ENCODE assay signal across 1 cellular context in the genomic region with DNA sequence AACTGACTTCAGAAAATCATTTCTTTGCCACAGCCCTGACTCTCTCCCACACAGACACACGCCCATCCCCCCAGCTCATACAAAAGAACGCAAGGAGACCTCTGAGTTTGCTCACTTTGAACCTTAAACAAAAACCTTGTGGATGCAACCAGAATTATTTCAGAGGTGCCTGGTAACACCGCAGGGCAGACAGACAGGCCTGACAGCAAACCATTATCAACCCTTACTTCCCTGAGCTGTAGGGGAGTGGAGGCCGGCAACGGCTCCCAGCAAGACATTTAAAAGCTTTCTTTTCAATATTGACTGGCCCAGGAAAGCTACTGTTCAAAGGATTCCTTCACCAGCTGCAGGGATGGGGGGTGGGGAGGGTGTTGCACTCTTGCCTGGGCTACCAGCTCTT.
TF ChIP-seq lines count a peak whose summit lies in the region.

No MANE protein-coding gene starts in this region.

TF ChIP-seq in SK-N-SH, 30 proteins besides CTCF, POLR2A, EP300 and RAD21:
- TF ChIP-seq, protein P1, sequence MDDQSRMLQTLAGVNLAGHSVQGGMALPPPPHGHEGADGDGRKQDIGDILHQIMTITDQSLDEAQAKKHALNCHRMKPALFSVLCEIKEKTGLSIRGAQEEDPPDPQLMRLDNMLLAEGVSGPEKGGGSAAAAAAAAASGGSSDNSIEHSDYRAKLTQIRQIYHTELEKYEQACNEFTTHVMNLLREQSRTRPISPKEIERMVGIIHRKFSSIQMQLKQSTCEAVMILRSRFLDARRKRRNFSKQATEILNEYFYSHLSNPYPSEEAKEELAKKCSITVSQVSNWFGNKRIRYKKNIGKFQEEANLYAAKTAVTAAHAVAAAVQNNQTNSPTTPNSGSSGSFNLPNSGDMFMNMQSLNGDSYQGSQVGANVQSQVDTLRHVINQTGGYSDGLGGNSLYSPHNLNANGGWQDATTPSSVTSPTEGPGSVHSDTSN (IDR thresholded peaks at IDR 0.05): no peak
- no peak for TF ChIP-seq JUND (IDR thresholded peaks at IDR 0.05)
- TF ChIP-seq MXI1 (IDR thresholded peaks at IDR 0.05; ENCODE audit: low read depth, low read length): no peak
- no peak for TF ChIP-seq CHD2 (IDR thresholded peaks at IDR 0.05; ENCODE audit: low read length, partially characterized antibody)
- TF ChIP-seq FOSL2 (IDR thresholded peaks at IDR 0.05; ENCODE audit: borderline replicate concordance, low read depth): no peak
- TF ChIP-seq YY1 (IDR thresholded peaks at IDR 0.05; ENCODE audit: low read depth): no peak
- TF ChIP-seq, protein P2, sequence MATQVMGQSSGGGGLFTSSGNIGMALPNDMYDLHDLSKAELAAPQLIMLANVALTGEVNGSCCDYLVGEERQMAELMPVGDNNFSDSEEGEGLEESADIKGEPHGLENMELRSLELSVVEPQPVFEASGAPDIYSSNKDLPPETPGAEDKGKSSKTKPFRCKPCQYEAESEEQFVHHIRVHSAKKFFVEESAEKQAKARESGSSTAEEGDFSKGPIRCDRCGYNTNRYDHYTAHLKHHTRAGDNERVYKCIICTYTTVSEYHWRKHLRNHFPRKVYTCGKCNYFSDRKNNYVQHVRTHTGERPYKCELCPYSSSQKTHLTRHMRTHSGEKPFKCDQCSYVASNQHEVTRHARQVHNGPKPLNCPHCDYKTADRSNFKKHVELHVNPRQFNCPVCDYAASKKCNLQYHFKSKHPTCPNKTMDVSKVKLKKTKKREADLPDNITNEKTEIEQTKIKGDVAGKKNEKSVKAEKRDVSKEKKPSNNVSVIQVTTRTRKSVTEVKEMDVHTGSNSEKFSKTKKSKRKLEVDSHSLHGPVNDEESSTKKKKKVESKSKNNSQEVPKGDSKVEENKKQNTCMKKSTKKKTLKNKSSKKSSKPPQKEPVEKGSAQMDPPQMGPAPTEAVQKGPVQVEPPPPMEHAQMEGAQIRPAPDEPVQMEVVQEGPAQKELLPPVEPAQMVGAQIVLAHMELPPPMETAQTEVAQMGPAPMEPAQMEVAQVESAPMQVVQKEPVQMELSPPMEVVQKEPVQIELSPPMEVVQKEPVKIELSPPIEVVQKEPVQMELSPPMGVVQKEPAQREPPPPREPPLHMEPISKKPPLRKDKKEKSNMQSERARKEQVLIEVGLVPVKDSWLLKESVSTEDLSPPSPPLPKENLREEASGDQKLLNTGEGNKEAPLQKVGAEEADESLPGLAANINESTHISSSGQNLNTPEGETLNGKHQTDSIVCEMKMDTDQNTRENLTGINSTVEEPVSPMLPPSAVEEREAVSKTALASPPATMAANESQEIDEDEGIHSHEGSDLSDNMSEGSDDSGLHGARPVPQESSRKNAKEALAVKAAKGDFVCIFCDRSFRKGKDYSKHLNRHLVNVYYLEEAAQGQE (IDR thresholded peaks at IDR 0.05; ENCODE audit: low read depth, low read length): no peak
- TF ChIP-seq, protein P3, sequence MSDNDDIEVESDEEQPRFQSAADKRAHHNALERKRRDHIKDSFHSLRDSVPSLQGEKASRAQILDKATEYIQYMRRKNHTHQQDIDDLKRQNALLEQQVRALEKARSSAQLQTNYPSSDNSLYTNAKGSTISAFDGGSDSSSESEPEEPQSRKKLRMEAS (IDR thresholded peaks at IDR 0.05; ENCODE audit: low read depth): no peak
- TF ChIP-seq SMC3 (IDR thresholded peaks at IDR 0.05; ENCODE audit: low read depth, low read length): no peak
- TF ChIP-seq, protein P4, sequence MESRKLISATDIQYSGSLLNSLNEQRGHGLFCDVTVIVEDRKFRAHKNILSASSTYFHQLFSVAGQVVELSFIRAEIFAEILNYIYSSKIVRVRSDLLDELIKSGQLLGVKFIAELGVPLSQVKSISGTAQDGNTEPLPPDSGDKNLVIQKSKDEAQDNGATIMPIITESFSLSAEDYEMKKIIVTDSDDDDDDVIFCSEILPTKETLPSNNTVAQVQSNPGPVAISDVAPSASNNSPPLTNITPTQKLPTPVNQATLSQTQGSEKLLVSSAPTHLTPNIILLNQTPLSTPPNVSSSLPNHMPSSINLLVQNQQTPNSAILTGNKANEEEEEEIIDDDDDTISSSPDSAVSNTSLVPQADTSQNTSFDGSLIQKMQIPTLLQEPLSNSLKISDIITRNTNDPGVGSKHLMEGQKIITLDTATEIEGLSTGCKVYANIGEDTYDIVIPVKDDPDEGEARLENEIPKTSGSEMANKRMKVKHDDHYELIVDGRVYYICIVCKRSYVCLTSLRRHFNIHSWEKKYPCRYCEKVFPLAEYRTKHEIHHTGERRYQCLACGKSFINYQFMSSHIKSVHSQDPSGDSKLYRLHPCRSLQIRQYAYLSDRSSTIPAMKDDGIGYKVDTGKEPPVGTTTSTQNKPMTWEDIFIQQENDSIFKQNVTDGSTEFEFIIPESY (IDR thresholded peaks at IDR 0.05; ENCODE audit: borderline replicate concordance, low read depth): no peak
- no peak for TF ChIP-seq RFX5 (IDR thresholded peaks at IDR 0.05; ENCODE audit: low read length)
- no peak for TF ChIP-seq TAF1 (IDR thresholded peaks at IDR 0.05; ENCODE audit: borderline replicate concordance, low read depth, low read length)
- no peak for TF ChIP-seq GABPA (IDR thresholded peaks at IDR 0.05; ENCODE audit: low read depth)
- TF ChIP-seq, protein P5, sequence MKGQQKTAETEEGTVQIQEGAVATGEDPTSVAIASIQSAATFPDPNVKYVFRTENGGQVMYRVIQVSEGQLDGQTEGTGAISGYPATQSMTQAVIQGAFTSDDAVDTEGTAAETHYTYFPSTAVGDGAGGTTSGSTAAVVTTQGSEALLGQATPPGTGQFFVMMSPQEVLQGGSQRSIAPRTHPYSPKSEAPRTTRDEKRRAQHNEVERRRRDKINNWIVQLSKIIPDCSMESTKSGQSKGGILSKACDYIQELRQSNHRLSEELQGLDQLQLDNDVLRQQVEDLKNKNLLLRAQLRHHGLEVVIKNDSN (IDR thresholded peaks at IDR 0.05; ENCODE audit: borderline replicate concordance, low read depth): no peak
